In genomic region chr5:7385681-7386080, GRCh38 we compare ENCODE assay signal across 1 cellular context.
TF ChIP-seq lines count a peak whose summit lies in the region.

No MANE protein-coding gene starts in this region.

TF ChIP-seq in GM23338, 12 proteins besides CTCF, POLR2A, EP300 and RAD21 (continued from another document):
- TF ChIP-seq ZNF462 (CRISPR knock-in tag; IDR thresholded peaks at IDR 0.05) (no peak), ETS1 (IDR thresholded peaks at IDR 0.05) (no peak), ZNF331 (CRISPR knock-in tag; IDR thresholded peaks at IDR 0.05; ENCODE audit: low read depth) (no peak)
TF ChIP-seq in GM23338: peak in this region for 0.
